13 cellular contexts compared by ENCODE assay signal in the genomic region with DNA sequence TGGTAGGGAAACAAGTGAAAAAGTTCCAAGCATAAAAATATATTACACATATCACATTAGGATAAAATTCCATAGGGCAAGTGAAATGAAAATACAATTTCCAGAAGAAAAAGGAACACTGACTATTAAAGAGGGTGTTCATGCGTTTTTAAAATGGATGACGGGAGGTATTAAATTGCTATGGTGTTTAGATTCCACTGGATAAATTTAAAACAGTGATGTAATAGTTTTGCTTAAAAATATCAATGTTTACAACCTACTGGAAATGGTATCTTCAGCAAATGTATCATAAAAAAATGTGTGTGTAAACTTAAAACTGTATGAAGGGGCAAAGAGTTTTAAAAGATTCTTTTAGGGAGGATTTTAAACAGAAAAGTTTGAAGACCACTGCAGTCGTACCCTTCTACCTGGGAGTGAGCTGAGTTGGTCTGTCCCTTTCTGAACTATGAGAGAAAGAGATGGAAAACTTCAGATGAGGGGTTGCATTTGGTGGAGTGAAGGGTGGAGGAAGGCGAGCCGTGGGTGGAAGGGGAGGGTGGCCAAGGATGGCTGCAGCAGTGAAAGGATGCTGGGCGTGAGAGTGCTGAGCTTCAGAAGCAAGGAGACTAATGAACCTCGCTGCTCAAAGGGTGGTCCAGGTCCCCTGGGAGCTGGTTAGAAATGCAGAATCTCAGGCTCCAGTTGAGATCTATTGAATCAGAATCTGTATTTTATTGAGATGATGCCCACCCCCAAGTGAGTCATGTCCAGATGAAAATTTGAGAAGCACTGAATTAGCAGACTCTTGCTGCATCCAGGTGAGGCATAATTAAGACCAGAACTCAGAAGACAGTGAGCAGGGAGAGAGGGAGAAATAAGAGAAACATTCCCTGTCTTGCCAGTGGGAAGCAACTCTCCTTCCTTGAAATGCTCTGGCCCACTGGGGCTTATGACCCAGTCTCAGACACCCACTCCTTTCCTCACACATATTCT.
"Had no signal": no experiment of that assay in that cellular context is flagged by ENCODE, and none has a peak within 500 bp of the region (broad histone marks: within the 10 kb centered on the region; RNA-seq: fewer than 3 reads in every experiment).

No MANE protein-coding gene starts in this region.

- H3K27ac Mint-ChIP-seq: activated B cell treated with CpG ODN at 0.5 μM for 24 hours; activated CD4-positive, alpha-beta T cell treated with anti-CD3 and anti-CD28 coated beads, Interleukin-2, amount 10 ng/mL, durations not matched to agents 24 days and 14 days; activated naive CD8-positive, alpha-beta T cell treated with anti-CD3 and anti-CD28 coated beads, Interleukin-2, amount 50 U/mL, for 24 hours; stimulated activated naive B cell treated with anti-CD40 and anti-IgM and Interleukin-4, amounts not matched to agents 10 μg/mL and 1 μg/mL and 100 μg/mL, for 72 hours had no signal

- DNase-seq: activated B cell treated with CpG ODN at 0.5 μM for 24 hours; activated CD4-positive, alpha-beta T cell treated with anti-CD3 and anti-CD28 coated beads, Interleukin-2, amount 10 ng/mL, durations not matched to agents 24 days and 14 days; activated gamma-delta T cell; activated naive CD8-positive, alpha-beta T cell treated with anti-CD3 and anti-CD28 coated beads, Interleukin-2, amount 50 U/mL, for 24 hours; effector CD8-positive, alpha-beta T cell; small intestine; stimulated activated naive B cell treated with anti-CD40 and anti-IgM and Interleukin-4, amounts not matched to agents 10 μg/mL and 1 μg/mL and 100 μg/mL, for 72 hours; T-helper 1 cell; transverse colon had no signal

- H3K79me2 ChIP-seq: hepatocyte had no signal

- H2AFZ ChIP-seq: hepatocyte had no signal

- H3K27ac ChIP-seq: cardiac muscle cell, coronary artery, hepatocyte, right atrium auricular region, transverse colon had no signal

- H3K27me3 ChIP-seq: cardiac muscle cell, hepatocyte, right atrium auricular region, transverse colon had no signal

- H3K27me3 Mint-ChIP-seq: activated B cell treated with CpG ODN at 0.5 μM for 24 hours; activated CD4-positive, alpha-beta T cell treated with anti-CD3 and anti-CD28 coated beads, Interleukin-2, amount 10 ng/mL, durations not matched to agents 24 days and 14 days; activated naive CD8-positive, alpha-beta T cell treated with anti-CD3 and anti-CD28 coated beads, Interleukin-2, amount 50 U/mL, for 24 hours; stimulated activated naive B cell treated with anti-CD40 and anti-IgM and Interleukin-4, amounts not matched to agents 10 μg/mL and 1 μg/mL and 100 μg/mL, for 72 hours had no signal

- H3K9me3 Mint-ChIP-seq: activated B cell treated with CpG ODN at 0.5 μM for 24 hours; activated CD4-positive, alpha-beta T cell treated with anti-CD3 and anti-CD28 coated beads, Interleukin-2, amount 10 ng/mL, durations not matched to agents 24 days and 14 days; activated naive CD8-positive, alpha-beta T cell treated with anti-CD3 and anti-CD28 coated beads, Interleukin-2, amount 50 U/mL, for 24 hours; stimulated activated naive B cell treated with anti-CD40 and anti-IgM and Interleukin-4, amounts not matched to agents 10 μg/mL and 1 μg/mL and 100 μg/mL, for 72 hours had no signal

- H3K4me3 Mint-ChIP-seq: activated B cell treated with CpG ODN at 0.5 μM for 24 hours; activated CD4-positive, alpha-beta T cell treated with anti-CD3 and anti-CD28 coated beads, Interleukin-2, amount 10 ng/mL, durations not matched to agents 24 days and 14 days; activated naive CD8-positive, alpha-beta T cell treated with anti-CD3 and anti-CD28 coated beads, Interleukin-2, amount 50 U/mL, for 24 hours; stimulated activated naive B cell treated with anti-CD40 and anti-IgM and Interleukin-4, amounts not matched to agents 10 μg/mL and 1 μg/mL and 100 μg/mL, for 72 hours had no signal

- H3K9me3 ChIP-seq: right atrium auricular region, transverse colon had no signal

- H3K4me2 ChIP-seq: hepatocyte had no signal

- H3K4me3 ChIP-seq: cardiac muscle cell, coronary artery, hepatocyte, right atrium auricular region, transverse colon had no signal

- H3K36me3 ChIP-seq: cardiac muscle cell, right atrium auricular region, transverse colon had no signal

- ATAC-seq: activated naive CD8-positive, alpha-beta T cell treated with anti-CD3 and anti-CD28 coated beads, Interleukin-2, amount 50 U/mL, for 24 hours; stimulated activated naive B cell treated with anti-CD40 and anti-IgM and Interleukin-4, amounts not matched to agents 10 μg/mL and 1 μg/mL and 100 μg/mL, for 72 hours had no signal
